12 cellular contexts compared by ENCODE assay signal in genomic region chr19:50365434-50366306, GRCh38. TPM values are rescaled to one million over a fixed set of nuclear protein-coding genes. Genes with fewer than 3 reads are reported as not detected.
DNase-seq lines count a peak whose midpoint lies in the region; ATAC-seq and TF ChIP-seq lines count a peak whose summit lies in the region.
"Had no signal": no experiment of that assay in that cellular context is flagged by ENCODE, and none has a peak within 500 bp of the region (broad histone marks: within the 10 kb centered on the region; RNA-seq: fewer than 3 reads in every experiment).

Gene NAPSA (minus strand): TSS chr19:50365639. CDS start chr19:50365621, 18 bp downstream.

- DNase-seq in activated CD8-positive, alpha-beta memory T cell treated with anti-CD3 and anti-CD28 coated beads, Interleukin-2, amount 10 ng/mL, durations not matched to agents 7 days and 5 days: no peak
- DNase-seq in activated CD8-positive, alpha-beta memory T cell treated with anti-CD3 and anti-CD28 coated beads, Interleukin-2, amount 50 U/mL, for 4 hours: no peak
- DNase-seq in activated naive CD8-positive, alpha-beta T cell treated with anti-CD3 and anti-CD28 coated beads, Interleukin-2, amount 10 ng/mL, durations not matched to agents 7 days and 5 days: no peak
- DNase-seq in spleen (peak; percentile 76), mesenteric fat pad (ENCODE audit: low spot score) (no peak)
- DNase-seq: ACHN, NCI-H1105, NCI-H2227 treated with DMSO at 0.1 percent for 48 hours, SIG-M5 had no signal

- intact Hi-C loops in spleen (cut with DNase I; ENCODE audit: low total_unique reads): loop anchor here (5.0 to 10.0 kb wide), 2 partner anchors 49 to 97 kb away; partner anchors contain the start of gene SPIB

- peaks cover 5 to 65% (median 27%) of the 10 kb centered on the region in 6 donors for H3K4me1 ChIP-seq in spleen

- no peak for TF ChIP-seq POLR2A in spleen (IDR thresholded peaks at IDR 0.05)

- POLR2A ChIA-PET in activated naive CD8-positive, alpha-beta T cell treated with anti-CD3 and anti-CD28 coated beads, Interleukin-2, amount 10 ng/mL, durations not matched to agents 7 days and 5 days (lab: Charles Lee): interaction anchor here (0.6 to 2.1 kb wide), 4 partner anchors 8 to 143 kb away, joined by 3 to 10 read pairs (median 5); partner anchors contain the start of gene NR1H2

- H3K27me3 Mint-ChIP-seq in activated CD8-positive, alpha-beta memory T cell treated with anti-CD3 and anti-CD28 coated beads, Interleukin-2, amount 10 ng/mL, durations not matched to agents 7 days and 5 days: no peaks in the 10 kb centered on the region
- H3K27me3 Mint-ChIP-seq in activated naive CD8-positive, alpha-beta T cell treated with anti-CD3 and anti-CD28 coated beads, Interleukin-2, amount 10 ng/mL, durations not matched to agents 7 days and 5 days: no peaks in the 10 kb centered on the region

- H3K4me1 Mint-ChIP-seq in activated CD8-positive, alpha-beta memory T cell treated with anti-CD3 and anti-CD28 coated beads, Interleukin-2, amount 10 ng/mL, durations not matched to agents 7 days and 5 days: peaks cover 68% of the 10 kb centered on the region
- peaks cover 50% of the 10 kb centered on the region for H3K4me1 Mint-ChIP-seq in activated naive CD8-positive, alpha-beta T cell treated with anti-CD3 and anti-CD28 coated beads, Interleukin-2, amount 10 ng/mL, durations not matched to agents 7 days and 5 days

- CTCF ChIA-PET in activated CD8-positive, alpha-beta memory T cell treated with anti-CD3 and anti-CD28 coated beads, Interleukin-2, amount 10 ng/mL, durations not matched to agents 7 days and 5 days (lab: Charles Lee): interaction anchor here (0.9 to 7.5 kb wide), 5 partner anchors 7 to 96 kb away, joined by 3 to 64 read pairs (median 8); partner anchors contain the start of genes NR1H2 and POLD1

- H3K9me3 ChIP-seq in KOPT-K1 (ENCODE audit: insufficient read depth, low read length, poor library complexity, severe bottlenecking) (no peaks in the 10 kb centered on the region), spleen (no peaks in the 10 kb centered on the region)

- H3K27ac Mint-ChIP-seq in activated CD8-positive, alpha-beta memory T cell treated with anti-CD3 and anti-CD28 coated beads, Interleukin-2, amount 10 ng/mL, durations not matched to agents 7 days and 5 days: peak within 1 kb of the TSS; percentile 90
- H3K27ac Mint-ChIP-seq in activated naive CD8-positive, alpha-beta T cell treated with anti-CD3 and anti-CD28 coated beads, Interleukin-2, amount 10 ng/mL, durations not matched to agents 7 days and 5 days: peak within 1 kb of the TSS; percentile 88

- peak within 1 kb of the TSS; percentile 39 for H3K27ac ChIP-seq in KOPT-K1 (ENCODE audit: low read depth, low read length, poor library complexity, severe bottlenecking)
- peak within 1 kb of the TSS in 3 of 8 donors; percentile 34 to 55 (median 38) for H3K27ac ChIP-seq in spleen

- H3K27me3 ChIP-seq in spleen (replicated peaks in 1 of 7): no peaks in the 10 kb centered on the region

- ATAC-seq in activated CD8-positive, alpha-beta memory T cell treated with anti-CD3 and anti-CD28 coated beads, Interleukin-2, amount 10 ng/mL, durations not matched to agents 7 days and 5 days: no peak
- no peak for ATAC-seq in activated naive CD8-positive, alpha-beta T cell treated with anti-CD3 and anti-CD28 coated beads, Interleukin-2, amount 10 ng/mL, durations not matched to agents 7 days and 5 days (ENCODE audit: low read depth)
- no peak for ATAC-seq in SK-N-SH treated with all-trans-retinoic acid at 6 μM for 48 hours
- ATAC-seq in HG02571 (IDR thresholded peaks at IDR 0.05; ENCODE audit: unreplicated experiment): no peak

- peak within 1 kb of the TSS; percentile 56 for H3K4me3 Mint-ChIP-seq in activated CD8-positive, alpha-beta memory T cell treated with anti-CD3 and anti-CD28 coated beads, Interleukin-2, amount 10 ng/mL, durations not matched to agents 7 days and 5 days
- H3K4me3 Mint-ChIP-seq in activated naive CD8-positive, alpha-beta T cell treated with anti-CD3 and anti-CD28 coated beads, Interleukin-2, amount 10 ng/mL, durations not matched to agents 7 days and 5 days: peak within 1 kb of the TSS; percentile 60

- peaks cover 5% of the 10 kb centered on the region for H3K36me3 Mint-ChIP-seq in activated CD8-positive, alpha-beta memory T cell treated with anti-CD3 and anti-CD28 coated beads, Interleukin-2, amount 10 ng/mL, durations not matched to agents 7 days and 5 days
- peaks cover 4% of the 10 kb centered on the region for H3K36me3 Mint-ChIP-seq in activated naive CD8-positive, alpha-beta T cell treated with anti-CD3 and anti-CD28 coated beads, Interleukin-2, amount 10 ng/mL, durations not matched to agents 7 days and 5 days

- 69 to 79% (median 75%) methylated on average over 11 of the region's 11 CpGs for WGBS in spleen, 5 donors

- H3K4me3 ChIP-seq in spleen: no peak within 1 kb of the TSS

- TF ChIP-seq CTCF in spleen (IDR thresholded peaks at IDR 0.05 in 8 of 11, conservative IDR thresholded peaks at IDR 0.05 in 3 of 11): no peak

- H3K9me3 Mint-ChIP-seq in activated CD8-positive, alpha-beta memory T cell treated with anti-CD3 and anti-CD28 coated beads, Interleukin-2, amount 10 ng/mL, durations not matched to agents 7 days and 5 days (ENCODE audit: low read depth): no peaks in the 10 kb centered on the region
- H3K9me3 Mint-ChIP-seq in activated naive CD8-positive, alpha-beta T cell treated with anti-CD3 and anti-CD28 coated beads, Interleukin-2, amount 10 ng/mL, durations not matched to agents 7 days and 5 days: no peaks in the 10 kb centered on the region

- no peaks in the 10 kb centered on the region for H3K36me3 ChIP-seq in KOPT-K1 (ENCODE audit: insufficient read depth, low read length)
- H3K36me3 ChIP-seq in spleen: no peaks in the 10 kb centered on the region

TF ChIP-seq in SK-N-SH treated with all-trans-retinoic acid at 6 μM for 48 hours, 23 proteins besides CTCF, POLR2A, EP300 and RAD21:
- TF ChIP-seq ZNF565 (CRISPR knock-in tag; conservative IDR thresholded peaks at IDR 0.05; ENCODE audit: low read depth) (no peak), POU6F1 (CRISPR knock-in tag; IDR thresholded peaks at IDR 0.05; ENCODE audit: borderline replicate concordance, low read depth) (no peak), ISL1 (CRISPR knock-in tag; IDR thresholded peaks at IDR 0.05) (no peak), ZFP30 (CRISPR knock-in tag; IDR thresholded peaks at IDR 0.05) (no peak), SNAI2 (CRISPR knock-in tag; IDR thresholded peaks at IDR 0.05) (no peak), CSRNP3 (CRISPR knock-in tag; IDR thresholded peaks at IDR 0.05) (no peak), ESRRG (CRISPR knock-in tag; IDR thresholded peaks at IDR 0.05) (no peak)
TF ChIP-seq in SK-N-SH treated with all-trans-retinoic acid at 6 μM for 48 hours: peak in this region for 0.

RNA-seq across cellular contexts. Expression of gene NAPSA, which starts in this region (rescaled TPM):
- total RNA-seq in activated CD8-positive, alpha-beta memory T cell treated with anti-CD3 and anti-CD28 coated beads, Interleukin-2, amount 10 ng/mL, durations not matched to agents 7 days and 5 days: 1 to 10 TPM; 5.3 to 8.8 TPM
- 1 to 10 TPM; 4.8 to 5.4 TPM for total RNA-seq in activated naive CD8-positive, alpha-beta T cell treated with anti-CD3 and anti-CD28 coated beads, Interleukin-2, amount 10 ng/mL, durations not matched to agents 7 days and 5 days
- total RNA-seq in spleen (1 to 10 TPM; 1.5 to 3.4 (median 2.3) TPM), mesenteric fat pad (0.22 TPM)
- 1 to 10 TPM; 4.5 to 6.4 (median 5.0) TPM for polyA plus RNA-seq in spleen
